ENCODE assay signal across 1 cellular context in the genomic region with DNA sequence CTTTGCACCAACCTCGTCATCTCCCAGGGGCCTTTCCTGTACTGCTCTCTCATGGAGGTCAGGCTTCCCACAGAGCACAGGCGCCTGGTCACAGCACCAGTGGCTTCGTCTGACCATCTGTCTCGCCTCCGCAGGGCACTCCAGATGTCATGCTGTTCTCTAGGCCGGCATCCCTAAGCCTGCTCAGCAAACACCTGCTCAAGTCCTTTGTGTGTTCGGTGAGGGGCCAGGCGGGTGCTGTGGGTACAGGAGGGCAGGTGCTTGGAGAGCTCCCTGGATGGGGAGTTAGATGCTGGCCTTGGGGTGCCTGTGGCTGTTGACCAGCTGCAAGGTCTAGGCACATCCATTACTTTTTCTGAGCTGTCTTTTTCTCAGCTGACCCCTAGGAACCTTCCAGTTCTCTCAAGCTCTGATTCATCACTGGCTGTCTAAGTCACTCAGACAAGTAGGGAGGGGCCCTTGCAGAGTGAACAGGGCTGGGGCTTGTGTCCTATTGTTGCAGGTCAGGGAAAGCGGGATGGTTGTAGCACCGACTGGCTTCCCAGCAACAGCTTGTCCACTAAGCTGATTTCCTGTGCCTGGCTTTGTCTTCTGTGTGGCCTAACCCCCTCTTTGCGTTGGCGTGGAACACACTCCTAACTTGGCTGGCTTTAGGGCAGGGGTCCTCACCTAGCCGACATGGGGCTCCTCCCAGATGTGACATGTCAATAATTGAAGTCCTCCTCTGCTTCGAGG.
TF ChIP-seq lines count a peak whose summit lies in the region.

No MANE protein-coding gene starts in this region.

TF ChIP-seq in K562, 482 proteins besides CTCF, POLR2A, EP300 and RAD21 (continued from another document and continues in another):
- TF ChIP-seq ZNF609 (CRISPR knock-in tag; IDR thresholded peaks at IDR 0.05; ENCODE audit: borderline replicate concordance) (no peak), HMGXB4 (CRISPR knock-in tag; IDR thresholded peaks at IDR 0.05) (no peak), STAT5A (IDR thresholded peaks at IDR 0.05; ENCODE audit: borderline replicate concordance, low read length) (no peak), ZFP1 (CRISPR knock-in tag; IDR thresholded peaks at IDR 0.05) (no peak), CCNT2 (IDR thresholded peaks at IDR 0.05; ENCODE audit: borderline replicate concordance, extremely low read depth, insufficient read length, low read depth, low read length) (no peak), KDM1A (IDR thresholded peaks at IDR 0.05) (no peak), BRCA1 (IDR thresholded peaks at IDR 0.05) (no peak), BRCA1 (CRISPR knock-in tag; IDR thresholded peaks at IDR 0.05) (peak; percentile 80; the same call in 1 of the 2 replicates), ZNF239 (CRISPR knock-in tag; IDR thresholded peaks at IDR 0.05) (no peak), MTA3 (IDR thresholded peaks at IDR 0.05; ENCODE audit: borderline replicate concordance) (no peak), ZNF395 (CRISPR knock-in tag; IDR thresholded peaks at IDR 0.05) (no peak), TAL1 (IDR thresholded peaks at IDR 0.05) (no peak), ZNF280B (CRISPR knock-in tag; IDR thresholded peaks at IDR 0.05) (no peak), ZFX (CRISPR knock-in tag; IDR thresholded peaks at IDR 0.05) (no peak), AFF1 (IDR thresholded peaks at IDR 0.05; ENCODE audit: low read depth in 1 of 2, partially characterized antibody in 2 of 2) (no peak), SRSF3 (IDR thresholded peaks at IDR 0.05; ENCODE audit: insufficient read depth, low read length) (no peak), ZNF146 (CRISPR knock-in tag; IDR thresholded peaks at IDR 0.05; ENCODE audit: unreplicated experiment) (no peak), ZNF12 (CRISPR knock-in tag; IDR thresholded peaks at IDR 0.05) (0 out of 2 replicates have a peak, but pooled peaks have one; percentile 70), NR3C1 (CRISPR knock-in tag; IDR thresholded peaks at IDR 0.05) (0 out of 2 replicates have a peak, but pooled peaks have one; percentile 25), CBX2 (IDR thresholded peaks at IDR 0.05; ENCODE audit: insufficient read depth, low read length, poor library complexity, severe bottlenecking) (no peak), TEAD4 (IDR thresholded peaks at IDR 0.05; ENCODE audit: low read length) (no peak), TEAD4 (CRISPR knock-in tag; IDR thresholded peaks at IDR 0.05; ENCODE audit: borderline replicate concordance) (peak; percentile 19; the same call in 1 of the 2 replicates), NFXL1 (CRISPR knock-in tag; IDR thresholded peaks at IDR 0.05) (no peak), RBFOX2 (IDR thresholded peaks at IDR 0.05; ENCODE audit: low read depth, low read length) (0 out of 2 replicates have a peak, but pooled peaks have one; percentile 23), ZNF140 (CRISPR knock-in tag; IDR thresholded peaks at IDR 0.05) (no peak), ZFP30 (CRISPR knock-in tag; IDR thresholded peaks at IDR 0.05; ENCODE audit: borderline replicate concordance) (no peak), DMBX1 (CRISPR knock-in tag; IDR thresholded peaks at IDR 0.05; ENCODE audit: borderline replicate concordance) (no peak)
- TF ChIP-seq, protein P1, sequence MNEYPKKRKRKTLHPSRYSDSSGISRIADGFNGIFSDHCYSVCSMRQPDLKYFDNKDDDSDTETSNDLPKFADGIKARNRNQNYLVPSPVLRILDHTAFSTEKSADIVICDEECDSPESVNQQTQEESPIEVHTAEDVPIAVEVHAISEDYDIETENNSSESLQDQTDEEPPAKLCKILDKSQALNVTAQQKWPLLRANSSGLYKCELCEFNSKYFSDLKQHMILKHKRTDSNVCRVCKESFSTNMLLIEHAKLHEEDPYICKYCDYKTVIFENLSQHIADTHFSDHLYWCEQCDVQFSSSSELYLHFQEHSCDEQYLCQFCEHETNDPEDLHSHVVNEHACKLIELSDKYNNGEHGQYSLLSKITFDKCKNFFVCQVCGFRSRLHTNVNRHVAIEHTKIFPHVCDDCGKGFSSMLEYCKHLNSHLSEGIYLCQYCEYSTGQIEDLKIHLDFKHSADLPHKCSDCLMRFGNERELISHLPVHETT (CRISPR knock-in tag; conservative IDR thresholded peaks at IDR 0.05 in 1 of 2, IDR thresholded peaks at IDR 0.05 in 1 of 2), result no peak
- TF ChIP-seq, protein P2, sequence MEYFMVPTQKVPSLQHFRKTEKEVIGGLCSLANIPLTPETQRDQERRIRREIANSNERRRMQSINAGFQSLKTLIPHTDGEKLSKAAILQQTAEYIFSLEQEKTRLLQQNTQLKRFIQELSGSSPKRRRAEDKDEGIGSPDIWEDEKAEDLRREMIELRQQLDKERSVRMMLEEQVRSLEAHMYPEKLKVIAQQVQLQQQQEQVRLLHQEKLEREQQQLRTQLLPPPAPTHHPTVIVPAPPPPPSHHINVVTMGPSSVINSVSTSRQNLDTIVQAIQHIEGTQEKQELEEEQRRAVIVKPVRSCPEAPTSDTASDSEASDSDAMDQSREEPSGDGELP (CRISPR knock-in tag; IDR thresholded peaks at IDR 0.05; ENCODE audit: borderline replicate concordance), result peak; percentile 32; the same call in 1 of the 2 replicates
- TF ChIP-seq, protein P3, sequence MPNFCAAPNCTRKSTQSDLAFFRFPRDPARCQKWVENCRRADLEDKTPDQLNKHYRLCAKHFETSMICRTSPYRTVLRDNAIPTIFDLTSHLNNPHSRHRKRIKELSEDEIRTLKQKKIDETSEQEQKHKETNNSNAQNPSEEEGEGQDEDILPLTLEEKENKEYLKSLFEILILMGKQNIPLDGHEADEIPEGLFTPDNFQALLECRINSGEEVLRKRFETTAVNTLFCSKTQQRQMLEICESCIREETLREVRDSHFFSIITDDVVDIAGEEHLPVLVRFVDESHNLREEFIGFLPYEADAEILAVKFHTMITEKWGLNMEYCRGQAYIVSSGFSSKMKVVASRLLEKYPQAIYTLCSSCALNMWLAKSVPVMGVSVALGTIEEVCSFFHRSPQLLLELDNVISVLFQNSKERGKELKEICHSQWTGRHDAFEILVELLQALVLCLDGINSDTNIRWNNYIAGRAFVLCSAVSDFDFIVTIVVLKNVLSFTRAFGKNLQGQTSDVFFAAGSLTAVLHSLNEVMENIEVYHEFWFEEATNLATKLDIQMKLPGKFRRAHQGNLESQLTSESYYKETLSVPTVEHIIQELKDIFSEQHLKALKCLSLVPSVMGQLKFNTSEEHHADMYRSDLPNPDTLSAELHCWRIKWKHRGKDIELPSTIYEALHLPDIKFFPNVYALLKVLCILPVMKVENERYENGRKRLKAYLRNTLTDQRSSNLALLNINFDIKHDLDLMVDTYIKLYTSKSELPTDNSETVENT (CRISPR knock-in tag; IDR thresholded peaks at IDR 0.05), result 0 out of 2 replicates have a peak, but pooled peaks have one; percentile 8
